2 cellular contexts compared by ENCODE assay signal in the genomic region with DNA sequence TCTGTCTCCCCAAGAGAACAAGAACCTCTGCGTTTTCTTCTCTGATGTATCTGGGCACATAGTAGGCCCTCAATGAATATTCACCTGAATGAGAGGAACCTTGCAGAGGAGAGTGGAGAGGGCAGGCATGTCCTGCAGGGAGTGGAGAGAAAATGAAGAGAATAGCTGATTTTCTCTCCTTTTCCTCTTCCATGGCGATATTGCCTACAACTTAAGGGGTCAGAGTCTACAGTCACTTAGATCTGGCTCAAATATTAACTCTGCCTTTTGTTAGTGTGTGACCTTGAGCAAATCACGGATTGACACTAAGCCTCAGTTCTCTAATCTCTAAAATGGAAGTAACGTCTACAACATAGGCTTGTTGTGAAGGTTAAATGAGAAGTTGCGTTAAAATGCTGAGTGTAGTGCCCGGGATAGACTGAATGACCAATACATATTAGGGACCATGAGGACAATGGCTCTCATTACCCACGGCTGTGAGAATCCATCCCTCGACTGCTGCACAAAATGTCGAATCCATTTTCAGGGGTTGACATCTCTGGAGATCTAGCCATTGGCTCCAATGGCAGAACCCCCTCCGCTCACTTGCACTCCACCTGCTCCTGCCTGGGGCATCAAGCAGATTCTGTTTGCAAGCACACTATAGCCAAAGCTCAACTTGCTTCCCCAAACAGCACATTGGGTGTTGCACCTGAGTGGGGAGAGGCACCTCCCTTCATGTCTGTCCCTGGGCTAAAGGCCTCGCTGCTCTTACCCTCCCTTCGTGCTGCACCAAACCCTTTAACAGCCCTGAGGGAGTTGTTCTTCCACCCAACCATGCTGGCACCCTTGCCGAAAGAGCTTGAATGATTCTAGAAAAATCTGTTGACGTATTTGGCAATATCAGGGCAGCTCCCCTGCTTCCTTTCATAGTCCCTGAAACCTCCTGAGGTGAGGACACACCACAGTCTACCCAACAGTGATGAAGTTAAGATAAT.
A peak's percentile ranks its signal among the peaks of the same experiment; 100 is the strongest.
TF ChIP-seq lines count a peak whose summit lies in the region.

No MANE protein-coding gene starts in this region.

TF ChIP-seq in K562, 482 proteins besides CTCF, POLR2A, EP300 and RAD21:
- TF ChIP-seq, protein P1, sequence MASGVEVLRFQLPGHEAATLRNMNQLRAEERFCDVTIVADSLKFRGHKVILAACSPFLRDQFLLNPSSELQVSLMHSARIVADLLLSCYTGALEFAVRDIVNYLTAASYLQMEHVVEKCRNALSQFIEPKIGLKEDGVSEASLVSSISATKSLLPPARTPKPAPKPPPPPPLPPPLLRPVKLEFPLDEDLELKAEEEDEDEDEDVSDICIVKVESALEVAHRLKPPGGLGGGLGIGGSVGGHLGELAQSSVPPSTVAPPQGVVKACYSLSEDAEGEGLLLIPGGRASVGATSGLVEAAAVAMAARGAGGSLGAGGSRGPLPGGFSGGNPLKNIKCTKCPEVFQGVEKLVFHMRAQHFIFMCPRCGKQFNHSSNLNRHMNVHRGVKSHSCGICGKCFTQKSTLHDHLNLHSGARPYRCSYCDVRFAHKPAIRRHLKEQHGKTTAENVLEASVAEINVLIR (CRISPR knock-in tag; IDR thresholded peaks at IDR 0.05): no peak
- TF ChIP-seq, protein P2, sequence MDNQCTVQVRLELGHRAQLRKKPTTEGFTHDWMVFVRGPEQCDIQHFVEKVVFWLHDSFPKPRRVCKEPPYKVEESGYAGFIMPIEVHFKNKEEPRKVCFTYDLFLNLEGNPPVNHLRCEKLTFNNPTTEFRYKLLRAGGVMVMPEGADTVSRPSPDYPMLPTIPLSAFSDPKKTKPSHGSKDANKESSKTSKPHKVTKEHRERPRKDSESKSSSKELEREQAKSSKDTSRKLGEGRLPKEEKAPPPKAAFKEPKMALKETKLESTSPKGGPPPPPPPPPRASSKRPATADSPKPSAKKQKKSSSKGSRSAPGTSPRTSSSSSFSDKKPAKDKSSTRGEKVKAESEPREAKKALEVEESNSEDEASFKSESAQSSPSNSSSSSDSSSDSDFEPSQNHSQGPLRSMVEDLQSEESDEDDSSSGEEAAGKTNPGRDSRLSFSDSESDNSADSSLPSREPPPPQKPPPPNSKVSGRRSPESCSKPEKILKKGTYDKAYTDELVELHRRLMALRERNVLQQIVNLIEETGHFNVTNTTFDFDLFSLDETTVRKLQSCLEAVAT (IDR thresholded peaks at IDR 0.05): no peak
- TF ChIP-seq ZKSCAN1 (IDR thresholded peaks at IDR 0.05; ENCODE audit: low read depth, low read length) (peak; percentile 72), RBM22 (IDR thresholded peaks at IDR 0.05; ENCODE audit: low read depth, low read length, poor library complexity, severe bottlenecking) (no peak), XRCC4 (IDR thresholded peaks at IDR 0.05; ENCODE audit: extremely low read depth, insufficient read depth, insufficient read length) (no peak), ESRRA (IDR thresholded peaks at IDR 0.05; ENCODE audit: borderline replicate concordance, low read depth) (peak; percentile 46; the same call in 1 of the 2 replicates)
- TF ChIP-seq, protein P3, sequence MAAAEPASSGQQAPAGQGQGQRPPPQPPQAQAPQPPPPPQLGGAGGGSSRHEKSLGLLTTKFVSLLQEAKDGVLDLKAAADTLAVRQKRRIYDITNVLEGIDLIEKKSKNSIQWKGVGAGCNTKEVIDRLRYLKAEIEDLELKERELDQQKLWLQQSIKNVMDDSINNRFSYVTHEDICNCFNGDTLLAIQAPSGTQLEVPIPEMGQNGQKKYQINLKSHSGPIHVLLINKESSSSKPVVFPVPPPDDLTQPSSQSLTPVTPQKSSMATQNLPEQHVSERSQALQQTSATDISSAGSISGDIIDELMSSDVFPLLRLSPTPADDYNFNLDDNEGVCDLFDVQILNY (CRISPR knock-in tag; IDR thresholded peaks at IDR 0.05): 0 out of 2 replicates have a peak, but pooled peaks have one; percentile 27
- TF ChIP-seq, protein P4, sequence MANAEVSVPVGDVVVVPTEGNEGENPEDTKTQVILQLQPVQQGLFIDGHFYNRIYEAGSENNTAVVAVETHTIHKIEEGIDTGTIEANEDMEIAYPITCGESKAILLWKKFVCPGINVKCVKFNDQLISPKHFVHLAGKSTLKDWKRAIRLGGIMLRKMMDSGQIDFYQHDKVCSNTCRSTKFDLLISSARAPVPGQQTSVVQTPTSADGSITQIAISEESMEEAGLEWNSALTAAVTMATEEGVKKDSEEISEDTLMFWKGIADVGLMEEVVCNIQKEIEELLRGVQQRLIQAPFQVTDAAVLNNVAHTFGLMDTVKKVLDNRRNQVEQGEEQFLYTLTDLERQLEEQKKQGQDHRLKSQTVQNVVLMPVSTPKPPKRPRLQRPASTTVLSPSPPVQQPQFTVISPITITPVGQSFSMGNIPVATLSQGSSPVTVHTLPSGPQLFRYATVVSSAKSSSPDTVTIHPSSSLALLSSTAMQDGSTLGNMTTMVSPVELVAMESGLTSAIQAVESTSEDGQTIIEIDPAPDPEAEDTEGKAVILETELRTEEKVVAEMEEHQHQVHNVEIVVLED (CRISPR knock-in tag; IDR thresholded peaks at IDR 0.05): no peak
- TF ChIP-seq, protein P5, sequence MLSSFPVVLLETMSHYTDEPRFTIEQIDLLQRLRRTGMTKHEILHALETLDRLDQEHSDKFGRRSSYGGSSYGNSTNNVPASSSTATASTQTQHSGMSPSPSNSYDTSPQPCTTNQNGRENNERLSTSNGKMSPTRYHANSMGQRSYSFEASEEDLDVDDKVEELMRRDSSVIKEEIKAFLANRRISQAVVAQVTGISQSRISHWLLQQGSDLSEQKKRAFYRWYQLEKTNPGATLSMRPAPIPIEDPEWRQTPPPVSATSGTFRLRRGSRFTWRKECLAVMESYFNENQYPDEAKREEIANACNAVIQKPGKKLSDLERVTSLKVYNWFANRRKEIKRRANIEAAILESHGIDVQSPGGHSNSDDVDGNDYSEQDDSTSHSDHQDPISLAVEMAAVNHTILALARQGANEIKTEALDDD (IDR thresholded peaks at IDR 0.05): no peak
TF ChIP-seq in K562: peak in this region for 3.

TF ChIP-seq in HEK293T, 16 proteins besides CTCF, POLR2A, EP300 and RAD21:
- TF ChIP-seq SP1 (IDR thresholded peaks at IDR 0.05) (no peak), HDGF (IDR thresholded peaks at IDR 0.05; ENCODE audit: borderline replicate concordance) (no peak)
